ENCODE assay signal across 17 cellular contexts in the genomic region with DNA sequence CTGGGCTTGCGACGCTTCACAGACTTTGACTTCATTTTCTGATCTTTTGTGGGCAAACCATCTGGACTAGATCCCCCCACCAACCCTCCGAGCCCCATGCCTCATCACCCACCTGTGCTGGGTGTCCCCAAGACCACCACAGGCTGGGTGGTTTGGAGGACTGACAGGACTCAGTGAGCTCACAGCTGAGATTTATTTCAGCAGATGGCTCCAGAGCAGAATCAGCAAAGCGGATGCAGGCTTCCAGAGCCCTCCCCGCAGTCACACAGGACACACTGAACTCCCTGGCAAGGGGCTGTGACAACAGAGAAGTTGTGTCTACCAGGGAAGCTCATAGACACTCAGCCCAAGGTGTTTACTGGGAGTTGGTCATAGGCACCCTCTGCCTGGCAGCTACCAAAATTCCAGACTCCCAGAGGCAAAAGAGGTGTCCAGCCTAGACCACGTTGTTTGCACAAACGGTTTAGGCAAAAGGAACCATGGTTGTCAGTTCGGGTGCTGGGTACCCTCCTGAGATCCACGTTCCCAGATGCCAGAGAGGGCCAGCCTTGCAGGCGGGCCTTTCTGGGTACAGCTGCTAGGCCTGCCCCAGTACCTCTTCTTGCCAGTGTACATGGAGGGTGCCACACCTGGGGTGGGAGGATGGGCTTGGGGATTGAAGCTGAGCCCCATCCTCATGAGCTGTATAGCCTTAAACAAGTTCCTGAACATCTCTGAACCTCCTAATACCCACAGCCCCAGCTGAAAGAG.
"Had no signal": no experiment of that assay in that cellular context is flagged by ENCODE, and none has a peak within 500 bp of the region (broad histone marks: within the 10 kb centered on the region; RNA-seq: fewer than 3 reads in every experiment).

No MANE protein-coding gene starts in this region.

- H3K36me3 Mint-ChIP-seq: naive B cell had no signal

- H3K9me3 ChIP-seq: heart left ventricle, neutrophil had no signal

- H3K27me3 Mint-ChIP-seq: effector memory CD8-positive, alpha-beta T cell had no signal

- H3K4me3 Mint-ChIP-seq: dendritic cell treated with granulocyte-macrophage colony-stimulating factor and Interleukin-4, amounts not matched to agents 40 ng/mL and 50 ng/mL, for 4 days; effector memory CD8-positive, alpha-beta T cell; naive B cell; nephron had no signal

- H3K27ac ChIP-seq: foreskin keratinocyte, heart left ventricle, neutrophil, skin epidermis had no signal

- H3K27ac Mint-ChIP-seq: dendritic cell treated with granulocyte-macrophage colony-stimulating factor and Interleukin-4, amounts not matched to agents 40 ng/mL and 50 ng/mL, for 4 days; effector memory CD8-positive, alpha-beta T cell; naive B cell had no signal

- ATAC-seq: effector memory CD8-positive, alpha-beta T cell; foreskin keratinocyte; heart left ventricle; sciatic nerve had no signal

- H3K27me3 ChIP-seq: foreskin keratinocyte, heart left ventricle had no signal

- FAIRE-seq: colon had no signal

- H3K36me3 ChIP-seq: heart left ventricle, neutrophil had no signal

- H3K4me3 ChIP-seq: heart left ventricle, skin epidermis had no signal

- H3K9me3 Mint-ChIP-seq: dendritic cell treated with granulocyte-macrophage colony-stimulating factor and Interleukin-4, amounts not matched to agents 40 ng/mL and 50 ng/mL, for 4 days; effector memory CD8-positive, alpha-beta T cell; naive B cell; nephron had no signal

- DNase-seq: effector memory CD8-positive, alpha-beta T cell; foreskin keratinocyte; heart left ventricle; hippocampal formation; kidney glomerular epithelial cell; mesendoderm; naive B cell; stimulated activated CD4-positive, alpha-beta T cell treated with anti-CD3 and anti-CD28 coated beads, Interleukin-12 subunit alpha, Interleukin-12 subunit beta, amount 100 ng/mL, for 4 hours; stimulated activated CD4-positive, alpha-beta T cell treated with anti-CD3 and anti-CD28 coated beads, Interleukin-2, amount 100 ng/mL, for 48 hours; stimulated activated naive CD4-positive, alpha-beta T cell treated with Interleukin-2 at 50 U/mL for 16 hours; trophoblast cell had no signal

- H3K4me1 Mint-ChIP-seq: naive B cell, nephron had no signal
